In genomic region chr6:169905041-169905807, GRCh38 we compare ENCODE assay signal across 2 cellular contexts.
A peak's percentile ranks its signal among the peaks of the same experiment; 100 is the strongest.
TF ChIP-seq lines count a peak whose summit lies in the region.

No MANE protein-coding gene starts in this region.

TF ChIP-seq in liver, 16 proteins besides CTCF, POLR2A, EP300 and RAD21:
- TF ChIP-seq REST (IDR thresholded peaks at IDR 0.05): peak; percentile 74
- TF ChIP-seq HNF4A (conservative IDR thresholded peaks at IDR 0.05): peak; percentile 27 to 77
- TF ChIP-seq MAX (IDR thresholded peaks at IDR 0.05): peak; percentile 93
- TF ChIP-seq SP1 (IDR thresholded peaks at IDR 0.05): peak; percentile 85
- no peak for TF ChIP-seq HNF4G (IDR thresholded peaks at IDR 0.05)
- TF ChIP-seq JUND (IDR thresholded peaks at IDR 0.05): peak; percentile 98
- peak; percentile 95 for TF ChIP-seq YY1 (IDR thresholded peaks at IDR 0.05)
- TF ChIP-seq FOXA2 (IDR thresholded peaks at IDR 0.05): peak; percentile 87
- peak; percentile 98 for TF ChIP-seq NR2F2 (IDR thresholded peaks at IDR 0.05)
- TF ChIP-seq TAF1 (conservative IDR thresholded peaks at IDR 0.05): no peak
- peak in 1 of 2 donors; percentile 70 for TF ChIP-seq GABPA (IDR thresholded peaks at IDR 0.05 in 1 of 2, conservative IDR thresholded peaks at IDR 0.05 in 1 of 2)
- no peak for TF ChIP-seq ZBTB33 (IDR thresholded peaks at IDR 0.05)
- TF ChIP-seq EGR1 (IDR thresholded peaks at IDR 0.05; ENCODE audit: low read depth in 2 of 2): peak in 1 of 2 donors; percentile 84
- TF ChIP-seq ATF3 (IDR thresholded peaks at IDR 0.05): peak; percentile 93
- peak; percentile 92 to 97 for TF ChIP-seq RXRA (IDR thresholded peaks at IDR 0.05)
- peak; percentile 80 for TF ChIP-seq FOXA1 (IDR thresholded peaks at IDR 0.05)

TF ChIP-seq in HepG2, 621 proteins besides CTCF, POLR2A, EP300 and RAD21 (continued from another document):
- TF ChIP-seq GRHL1 (CRISPR knock-in tag; conservative IDR thresholded peaks at IDR 0.05) (no peak), ARNTL (CRISPR knock-in tag; IDR thresholded peaks at IDR 0.05) (no peak), KLF15 (CRISPR knock-in tag; IDR thresholded peaks at IDR 0.05; ENCODE audit: borderline replicate concordance) (no peak), ZNF33A (CRISPR knock-in tag; IDR thresholded peaks at IDR 0.05; ENCODE audit: borderline replicate concordance) (no peak), GMEB2 (CRISPR knock-in tag; IDR thresholded peaks at IDR 0.05; ENCODE audit: low read depth) (no peak), ZNF230 (CRISPR knock-in tag; IDR thresholded peaks at IDR 0.05) (no peak), BRF2 (CRISPR knock-in tag; IDR thresholded peaks at IDR 0.05) (no peak)
